1 cellular context compared by ENCODE assay signal in genomic region chr1:6259491-6260362, GRCh38.
TF ChIP-seq lines count a peak whose summit lies in the region.

No MANE protein-coding gene starts in this region.

TF ChIP-seq in HepG2, 621 proteins besides CTCF, POLR2A, EP300 and RAD21 (continued from another document and continues in another):
- TF ChIP-seq, protein P1, sequence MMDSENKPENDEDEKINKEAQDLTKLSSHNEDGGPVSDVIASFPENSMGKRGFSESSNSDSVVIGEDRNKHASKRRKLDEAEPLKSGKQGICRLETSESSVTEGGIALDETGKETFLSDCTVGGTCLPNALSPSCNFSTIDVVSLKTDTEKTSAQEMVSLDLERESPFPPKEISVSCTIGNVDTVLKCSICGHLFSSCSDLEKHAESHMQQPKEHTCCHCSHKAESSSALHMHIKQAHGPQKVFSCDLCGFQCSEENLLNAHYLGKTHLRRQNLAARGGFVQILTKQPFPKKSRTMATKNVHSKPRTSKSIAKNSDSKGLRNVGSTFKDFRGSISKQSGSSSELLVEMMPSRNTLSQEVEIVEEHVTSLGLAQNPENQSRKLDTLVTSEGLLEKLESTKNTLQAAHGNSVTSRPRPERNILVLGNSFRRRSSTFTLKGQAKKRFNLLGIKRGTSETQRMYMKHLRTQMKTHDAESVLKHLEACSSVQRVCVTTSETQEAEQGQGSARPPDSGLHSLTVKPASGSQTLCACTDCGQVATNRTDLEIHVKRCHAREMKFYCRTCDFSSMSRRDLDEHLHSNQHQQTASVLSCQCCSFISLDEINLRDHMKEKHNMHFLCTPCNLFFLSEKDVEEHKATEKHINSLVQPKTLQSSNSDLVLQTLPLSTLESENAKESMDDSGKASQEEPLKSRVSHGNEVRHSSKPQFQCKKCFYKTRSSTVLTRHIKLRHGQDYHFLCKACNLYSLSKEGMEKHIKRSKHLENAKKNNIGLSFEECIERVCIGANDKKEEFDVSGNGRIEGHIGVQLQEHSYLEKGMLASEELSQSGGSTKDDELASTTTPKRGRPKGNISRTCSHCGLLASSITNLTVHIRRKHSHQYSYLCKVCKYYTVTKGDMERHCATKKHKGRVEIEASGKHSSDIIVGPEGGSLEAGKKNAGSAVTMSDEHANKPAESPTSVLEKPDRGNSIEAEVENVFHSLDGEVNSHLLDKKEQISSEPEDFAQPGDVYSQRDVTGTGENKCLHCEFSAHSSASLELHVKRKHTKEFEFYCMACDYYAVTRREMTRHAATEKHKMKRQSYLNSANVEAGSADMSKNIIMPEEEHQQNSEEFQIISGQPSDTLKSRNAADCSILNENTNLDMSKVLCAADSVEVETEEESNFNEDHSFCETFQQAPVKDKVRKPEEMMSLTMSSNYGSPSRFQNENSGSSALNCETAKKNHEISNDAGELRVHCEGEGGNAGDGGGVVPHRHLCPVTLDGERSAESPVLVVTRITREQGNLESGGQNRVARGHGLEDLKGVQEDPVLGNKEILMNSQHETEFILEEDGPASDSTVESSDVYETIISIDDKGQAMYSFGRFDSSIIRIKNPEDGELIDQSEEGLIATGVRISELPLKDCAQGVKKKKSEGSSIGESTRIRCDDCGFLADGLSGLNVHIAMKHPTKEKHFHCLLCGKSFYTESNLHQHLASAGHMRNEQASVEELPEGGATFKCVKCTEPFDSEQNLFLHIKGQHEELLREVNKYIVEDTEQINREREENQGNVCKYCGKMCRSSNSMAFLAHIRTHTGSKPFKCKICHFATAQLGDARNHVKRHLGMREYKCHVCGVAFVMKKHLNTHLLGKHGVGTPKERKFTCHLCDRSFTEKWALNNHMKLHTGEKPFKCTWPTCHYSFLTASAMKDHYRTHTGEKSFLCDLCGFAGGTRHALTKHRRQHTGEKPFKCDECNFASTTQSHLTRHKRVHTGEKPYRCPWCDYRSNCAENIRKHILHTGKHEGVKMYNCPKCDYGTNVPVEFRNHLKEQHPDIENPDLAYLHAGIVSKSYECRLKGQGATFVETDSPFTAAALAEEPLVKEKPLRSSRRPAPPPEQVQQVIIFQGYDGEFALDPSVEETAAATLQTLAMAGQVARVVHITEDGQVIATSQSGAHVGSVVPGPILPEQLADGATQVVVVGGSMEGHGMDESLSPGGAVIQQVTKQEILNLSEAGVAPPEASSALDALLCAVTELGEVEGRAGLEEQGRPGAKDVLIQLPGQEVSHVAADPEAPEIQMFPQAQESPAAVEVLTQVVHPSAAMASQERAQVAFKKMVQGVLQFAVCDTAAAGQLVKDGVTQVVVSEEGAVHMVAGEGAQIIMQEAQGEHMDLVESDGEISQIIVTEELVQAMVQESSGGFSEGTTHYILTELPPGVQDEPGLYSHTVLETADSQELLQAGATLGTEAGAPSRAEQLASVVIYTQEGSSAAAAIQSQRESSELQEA (CRISPR knock-in tag; IDR thresholded peaks at IDR 0.05; ENCODE audit: not compliant biosample characterization) = no peak
- TF ChIP-seq ZNF740 (CRISPR knock-in tag; IDR thresholded peaks at IDR 0.05) (peak; percentile 20; the same call in 1 of the 2 replicates), HHEX (CRISPR knock-in tag; IDR thresholded peaks at IDR 0.05) (no peak), ZNF614 (CRISPR knock-in tag; IDR thresholded peaks at IDR 0.05; ENCODE audit: borderline replicate concordance) (no peak), FOXO1 (CRISPR knock-in tag; IDR thresholded peaks at IDR 0.05) (no peak), MED1 (CRISPR knock-in tag; IDR thresholded peaks at IDR 0.05) (no peak), ZNF709 (CRISPR knock-in tag; IDR thresholded peaks at IDR 0.05) (no peak), CEBPG (CRISPR knock-in tag; IDR thresholded peaks at IDR 0.05) (peak; percentile 97), CCDC6 (CRISPR knock-in tag; IDR thresholded peaks at IDR 0.05) (no peak), ZNF660 (CRISPR knock-in tag; IDR thresholded peaks at IDR 0.05; ENCODE audit: borderline replicate concordance, low read depth) (no peak), ZFP62 (CRISPR knock-in tag; IDR thresholded peaks at IDR 0.05) (no peak), ZSCAN9 (CRISPR knock-in tag; IDR thresholded peaks at IDR 0.05; ENCODE audit: borderline replicate concordance) (no peak), HNF4G (IDR thresholded peaks at IDR 0.05; ENCODE audit: borderline replicate concordance, low read depth, low read length) (no peak), HNF4G (CRISPR knock-in tag; IDR thresholded peaks at IDR 0.05; ENCODE audit: borderline replicate concordance, low read depth) (no peak), ATRX (CRISPR knock-in tag; IDR thresholded peaks at IDR 0.05; ENCODE audit: borderline replicate concordance) (no peak), ATF7 (IDR thresholded peaks at IDR 0.05) (peak; percentile 32; the same call in 1 of the 2 replicates), ATF7 (CRISPR knock-in tag; IDR thresholded peaks at IDR 0.05) (no peak), ZNF317 (CRISPR knock-in tag; IDR thresholded peaks at IDR 0.05) (no peak), RELA (CRISPR knock-in tag; IDR thresholded peaks at IDR 0.05) (no peak), ZNF557 (CRISPR knock-in tag; IDR thresholded peaks at IDR 0.05) (no peak), ZKSCAN5 (CRISPR knock-in tag; IDR thresholded peaks at IDR 0.05) (no peak), U2AF2 (IDR thresholded peaks at IDR 0.05; ENCODE audit: low read depth, low read length) (no peak), ZNF280D (CRISPR knock-in tag; IDR thresholded peaks at IDR 0.05) (no peak), HOXA9 (CRISPR knock-in tag; IDR thresholded peaks at IDR 0.05; ENCODE audit: borderline replicate concordance) (no peak), GATA4 (IDR thresholded peaks at IDR 0.05; ENCODE audit: borderline replicate concordance, low read depth) (no peak), ZNF670 (CRISPR knock-in tag; IDR thresholded peaks at IDR 0.05; ENCODE audit: borderline replicate concordance) (no peak), MIXL1 (CRISPR knock-in tag; IDR thresholded peaks at IDR 0.05) (no peak), ATF7-NPFF (CRISPR knock-in tag; IDR thresholded peaks at IDR 0.05; ENCODE audit: low read depth) (no peak), ZNF720 (CRISPR knock-in tag; IDR thresholded peaks at IDR 0.05) (no peak), NFATC3 (CRISPR knock-in tag; IDR thresholded peaks at IDR 0.05) (no peak), ZNF556 (CRISPR knock-in tag; IDR thresholded peaks at IDR 0.05; ENCODE audit: borderline replicate concordance) (no peak), MEF2D (CRISPR knock-in tag; IDR thresholded peaks at IDR 0.05) (no peak), SMAD1 (CRISPR knock-in tag; IDR thresholded peaks at IDR 0.05; ENCODE audit: borderline replicate concordance, low read depth) (no peak), SMC3 (IDR thresholded peaks at IDR 0.05; ENCODE audit: low read length) (no peak; the same call in 1 of the 2 replicates), KAT2B (IDR thresholded peaks at IDR 0.05; ENCODE audit: borderline replicate concordance, low read depth, low read length) (no peak), HIVEP1 (CRISPR knock-in tag; IDR thresholded peaks at IDR 0.05) (no peak; the same call in 1 of the 2 replicates), ZSCAN31 (CRISPR knock-in tag; IDR thresholded peaks at IDR 0.05; ENCODE audit: low read depth) (no peak), KLF6 (CRISPR knock-in tag; IDR thresholded peaks at IDR 0.05) (no peak), KLF16 (CRISPR knock-in tag; IDR thresholded peaks at IDR 0.05) (peak in 1 of 2 experiments; percentile 43; a peak in 1 of 4 replicates), ZNF33B (CRISPR knock-in tag; IDR thresholded peaks at IDR 0.05) (no peak), ZMAT3 (CRISPR knock-in tag; conservative IDR thresholded peaks at IDR 0.05) (no peak), BHLHE40 (IDR thresholded peaks at IDR 0.05; ENCODE audit: low read length) (no peak)
- TF ChIP-seq, protein P2, sequence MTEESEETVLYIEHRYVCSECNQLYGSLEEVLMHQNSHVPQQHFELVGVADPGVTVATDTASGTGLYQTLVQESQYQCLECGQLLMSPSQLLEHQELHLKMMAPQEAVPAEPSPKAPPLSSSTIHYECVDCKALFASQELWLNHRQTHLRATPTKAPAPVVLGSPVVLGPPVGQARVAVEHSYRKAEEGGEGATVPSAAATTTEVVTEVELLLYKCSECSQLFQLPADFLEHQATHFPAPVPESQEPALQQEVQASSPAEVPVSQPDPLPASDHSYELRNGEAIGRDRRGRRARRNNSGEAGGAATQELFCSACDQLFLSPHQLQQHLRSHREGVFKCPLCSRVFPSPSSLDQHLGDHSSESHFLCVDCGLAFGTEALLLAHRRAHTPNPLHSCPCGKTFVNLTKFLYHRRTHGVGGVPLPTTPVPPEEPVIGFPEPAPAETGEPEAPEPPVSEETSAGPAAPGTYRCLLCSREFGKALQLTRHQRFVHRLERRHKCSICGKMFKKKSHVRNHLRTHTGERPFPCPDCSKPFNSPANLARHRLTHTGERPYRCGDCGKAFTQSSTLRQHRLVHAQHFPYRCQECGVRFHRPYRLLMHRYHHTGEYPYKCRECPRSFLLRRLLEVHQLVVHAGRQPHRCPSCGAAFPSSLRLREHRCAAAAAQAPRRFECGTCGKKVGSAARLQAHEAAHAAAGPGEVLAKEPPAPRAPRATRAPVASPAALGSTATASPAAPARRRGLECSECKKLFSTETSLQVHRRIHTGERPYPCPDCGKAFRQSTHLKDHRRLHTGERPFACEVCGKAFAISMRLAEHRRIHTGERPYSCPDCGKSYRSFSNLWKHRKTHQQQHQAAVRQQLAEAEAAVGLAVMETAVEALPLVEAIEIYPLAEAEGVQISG (CRISPR knock-in tag; IDR thresholded peaks at IDR 0.05) = 0 out of 2 replicates have a peak, but pooled peaks have one; percentile 12
- TF ChIP-seq, protein P3, sequence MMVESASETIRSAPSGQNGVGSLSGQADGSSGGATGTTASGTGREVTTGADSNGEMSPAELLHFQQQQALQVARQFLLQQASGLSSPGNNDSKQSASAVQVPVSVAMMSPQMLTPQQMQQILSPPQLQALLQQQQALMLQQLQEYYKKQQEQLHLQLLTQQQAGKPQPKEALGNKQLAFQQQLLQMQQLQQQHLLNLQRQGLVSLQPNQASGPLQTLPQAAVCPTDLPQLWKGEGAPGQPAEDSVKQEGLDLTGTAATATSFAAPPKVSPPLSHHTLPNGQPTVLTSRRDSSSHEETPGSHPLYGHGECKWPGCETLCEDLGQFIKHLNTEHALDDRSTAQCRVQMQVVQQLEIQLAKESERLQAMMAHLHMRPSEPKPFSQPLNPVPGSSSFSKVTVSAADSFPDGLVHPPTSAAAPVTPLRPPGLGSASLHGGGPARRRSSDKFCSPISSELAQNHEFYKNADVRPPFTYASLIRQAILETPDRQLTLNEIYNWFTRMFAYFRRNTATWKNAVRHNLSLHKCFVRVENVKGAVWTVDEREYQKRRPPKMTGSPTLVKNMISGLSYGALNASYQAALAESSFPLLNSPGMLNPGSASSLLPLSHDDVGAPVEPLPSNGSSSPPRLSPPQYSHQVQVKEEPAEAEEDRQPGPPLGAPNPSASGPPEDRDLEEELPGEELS (CRISPR knock-in tag; IDR thresholded peaks at IDR 0.05) = no peak
- TF ChIP-seq, protein P4, sequence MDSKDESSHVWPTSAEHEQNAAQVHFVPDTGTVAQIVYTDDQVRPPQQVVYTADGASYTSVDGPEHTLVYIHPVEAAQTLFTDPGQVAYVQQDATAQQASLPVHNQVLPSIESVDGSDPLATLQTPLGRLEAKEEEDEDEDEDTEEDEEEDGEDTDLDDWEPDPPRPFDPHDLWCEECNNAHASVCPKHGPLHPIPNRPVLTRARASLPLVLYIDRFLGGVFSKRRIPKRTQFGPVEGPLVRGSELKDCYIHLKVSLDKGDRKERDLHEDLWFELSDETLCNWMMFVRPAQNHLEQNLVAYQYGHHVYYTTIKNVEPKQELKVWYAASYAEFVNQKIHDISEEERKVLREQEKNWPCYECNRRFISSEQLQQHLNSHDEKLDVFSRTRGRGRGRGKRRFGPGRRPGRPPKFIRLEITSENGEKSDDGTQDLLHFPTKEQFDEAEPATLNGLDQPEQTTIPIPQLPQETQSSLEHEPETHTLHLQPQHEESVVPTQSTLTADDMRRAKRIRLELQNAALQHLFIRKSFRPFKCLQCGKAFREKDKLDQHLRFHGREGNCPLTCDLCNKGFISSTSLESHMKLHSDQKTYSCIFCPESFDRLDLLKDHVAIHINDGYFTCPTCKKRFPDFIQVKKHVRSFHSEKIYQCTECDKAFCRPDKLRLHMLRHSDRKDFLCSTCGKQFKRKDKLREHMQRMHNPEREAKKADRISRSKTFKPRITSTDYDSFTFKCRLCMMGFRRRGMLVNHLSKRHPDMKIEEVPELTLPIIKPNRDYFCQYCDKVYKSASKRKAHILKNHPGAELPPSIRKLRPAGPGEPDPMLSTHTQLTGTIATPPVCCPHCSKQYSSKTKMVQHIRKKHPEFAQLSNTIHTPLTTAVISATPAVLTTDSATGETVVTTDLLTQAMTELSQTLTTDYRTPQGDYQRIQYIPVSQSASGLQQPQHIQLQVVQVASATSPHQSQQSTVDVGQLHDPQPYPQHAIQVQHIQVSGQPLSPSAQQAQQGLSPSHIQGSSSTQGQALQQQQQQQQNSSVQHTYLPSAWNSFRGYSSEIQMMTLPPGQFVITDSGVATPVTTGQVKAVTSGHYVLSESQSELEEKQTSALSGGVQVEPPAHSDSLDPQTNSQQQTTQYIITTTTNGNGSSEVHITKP (CRISPR knock-in tag; IDR thresholded peaks at IDR 0.05; ENCODE audit: low read depth) = no peak
